Comparison of ENCODE assay signal across 18 cellular contexts in the genomic region with DNA sequence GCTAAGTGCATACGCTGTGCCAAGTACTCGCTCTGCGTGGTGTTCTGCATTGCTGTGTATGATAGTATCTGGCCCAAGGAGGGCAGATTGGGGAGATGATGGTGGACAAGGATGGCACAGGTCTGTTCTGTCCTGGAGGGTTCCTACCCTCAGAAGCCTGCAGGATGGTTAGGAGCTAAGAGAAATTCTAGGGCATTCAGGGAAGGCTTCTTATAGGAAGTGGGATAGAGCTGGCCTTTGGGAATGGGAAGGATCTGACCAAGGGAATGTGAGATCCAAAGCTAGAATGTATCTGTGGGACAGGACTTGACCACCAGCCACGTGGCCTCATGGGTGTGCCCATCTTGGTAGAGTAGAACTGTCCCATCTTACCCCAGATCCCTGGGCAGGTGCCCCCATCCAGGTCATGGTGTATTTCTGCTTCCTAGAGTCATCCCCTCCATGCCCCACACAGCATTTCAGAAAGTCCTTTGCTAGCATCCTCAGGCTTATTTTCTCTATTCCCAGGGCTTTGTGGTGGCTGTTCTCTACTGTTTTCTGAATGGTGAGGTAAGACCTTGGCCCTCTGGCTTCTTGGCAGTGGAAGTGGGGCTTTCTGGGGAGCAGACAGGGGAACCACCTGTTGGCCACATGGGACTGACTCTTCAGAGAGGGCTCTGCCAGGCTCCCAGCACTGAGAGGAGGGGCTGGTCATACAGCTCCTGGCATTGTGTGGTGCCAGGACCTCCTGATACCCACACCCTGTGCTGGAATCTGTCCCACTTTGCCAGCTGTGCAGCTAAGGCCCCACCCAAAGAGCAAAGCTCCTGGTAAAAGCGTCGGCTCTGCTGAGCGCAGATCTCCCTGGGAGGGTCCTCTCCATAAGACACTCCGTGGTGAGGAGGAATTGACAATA. TPM values are rescaled to one million over a fixed set of nuclear protein-coding genes. Genes with fewer than 3 reads are reported as not detected.
DNase-seq lines count a peak whose midpoint lies in the region; ATAC-seq, FAIRE-seq and TF ChIP-seq lines count a peak whose summit lies in the region.
"Had no signal": no experiment of that assay in that cellular context is flagged by ENCODE, and none has a peak within 500 bp of the region (broad histone marks: within the 10 kb centered on the region; RNA-seq: fewer than 3 reads in every experiment).

No MANE protein-coding gene starts in this region.

- H3K9me3 Mint-ChIP-seq in activated CD8-positive, alpha-beta memory T cell treated with anti-CD3 and anti-CD28 coated beads, Interleukin-2, amount 10 ng/mL, durations not matched to agents 7 days and 5 days (ENCODE audit: low read depth), result no peaks in the 10 kb centered on the region
- no peaks in the 10 kb centered on the region for H3K9me3 Mint-ChIP-seq in endodermal cell

- ATAC-seq in activated CD8-positive, alpha-beta memory T cell treated with anti-CD3 and anti-CD28 coated beads, Interleukin-2, amount 10 ng/mL, durations not matched to agents 7 days and 5 days, result no peak
- ATAC-seq in left lung, result no peak

- no peak overlapping the region for H2BK12ac ChIP-seq in trophoblast cell (ENCODE audit: low read length)

- H3K23ac ChIP-seq in trophoblast cell (ENCODE audit: low read length), result no peak overlapping the region

- TF ChIP-seq CTCF in endodermal cell (conservative IDR thresholded peaks at IDR 0.05) (no peak), left lung (IDR thresholded peaks at IDR 0.05) (no peak), thyroid gland (IDR thresholded peaks at IDR 0.05) (no peak)

- no peaks in the 10 kb centered on the region for H3K4me1 Mint-ChIP-seq in activated CD8-positive, alpha-beta memory T cell treated with anti-CD3 and anti-CD28 coated beads, Interleukin-2, amount 10 ng/mL, durations not matched to agents 7 days and 5 days
- H3K4me1 Mint-ChIP-seq in endodermal cell, result no peaks in the 10 kb centered on the region

- no peaks in the 10 kb centered on the region for H3K27me3 ChIP-seq in endodermal cell (ENCODE audit: control insufficient read depth, insufficient read depth, low read length, poor library complexity, severe bottlenecking)
- H3K27me3 ChIP-seq in trophoblast cell (ENCODE audit: insufficient read depth, low read length), result no peaks in the 10 kb centered on the region
- no peaks in the 10 kb centered on the region for H3K27me3 ChIP-seq in left lung
- H3K27me3 ChIP-seq in thyroid gland, result no peaks in the 10 kb centered on the region

- no peak overlapping the region for H3K14ac ChIP-seq in trophoblast cell (ENCODE audit: low read length)

- CTCF ChIA-PET in activated CD8-positive, alpha-beta memory T cell treated with anti-CD3 and anti-CD28 coated beads, Interleukin-2, amount 10 ng/mL, durations not matched to agents 7 days and 5 days (lab: Charles Lee), result interaction anchor here (2.9 kb wide), 1 partner anchor 30 kb away, joined by 6 read pairs; no protein-coding TSS in a partner anchor

- H4K8ac ChIP-seq in trophoblast cell (ENCODE audit: low read depth, low read length), result no peak overlapping the region

- no peaks in the 10 kb centered on the region for H3K79me1 ChIP-seq in trophoblast cell (ENCODE audit: low read length)

- H3K4me1 ChIP-seq in endodermal cell (ENCODE audit: control insufficient read depth, insufficient read depth, low read length) (no peaks in the 10 kb centered on the region), trophoblast cell (ENCODE audit: control insufficient read depth in 1 of 2, insufficient read depth in 2 of 2, low read length in 2 of 2) (no peaks in the 10 kb centered on the region), left lung (no peaks in the 10 kb centered on the region), thyroid gland (no peaks in the 10 kb centered on the region)
- H3K4me1 ChIP-seq: HAP-1 had no signal

- WGBS in endodermal cell (ENCODE audit: insufficient coverage in 1 of 2, insufficient read length in 1 of 2), 2 experiments, result 90 to 92% methylated on average over 6 to 8 of the region's 8 CpGs
- no CpG with 5 or more reads among the region's 8 CpGs for WGBS in trophoblast cell (ENCODE audit: extremely low coverage, insufficient coverage, insufficient read length)
- 82 to 95% methylated on average over 4 to 8 of the region's 8 CpGs for WGBS in thyroid gland, 2 donors

- no peak overlapping the region for H3K4me2 ChIP-seq in trophoblast cell (ENCODE audit: low read length)

- intact Hi-C loops in left lung (cut with DNase I) (no loop called here), thyroid gland (cut with DNase I) (no loop called here)

- H3K4me3 ChIP-seq in endodermal cell (ENCODE audit: low read length) (no peak overlapping the region), trophoblast cell (ENCODE audit: low read depth, low read length) (no peak overlapping the region), left lung (no peak overlapping the region), thyroid gland (replicated peaks in 1 of 3) (no peak overlapping the region)
- H3K4me3 ChIP-seq: HAP-1 had no signal

- no peak overlapping the region for H3K4me3 Mint-ChIP-seq in activated CD8-positive, alpha-beta memory T cell treated with anti-CD3 and anti-CD28 coated beads, Interleukin-2, amount 10 ng/mL, durations not matched to agents 7 days and 5 days
- no peak overlapping the region for H3K4me3 Mint-ChIP-seq in endodermal cell

- no peak overlapping the region for H3K4ac ChIP-seq in trophoblast cell (ENCODE audit: low read depth, low read length)

- TF ChIP-seq POLR2A in thyroid gland (IDR thresholded peaks at IDR 0.05), result no peak

- no peaks in the 10 kb centered on the region for H3K36me3 Mint-ChIP-seq in activated CD8-positive, alpha-beta memory T cell treated with anti-CD3 and anti-CD28 coated beads, Interleukin-2, amount 10 ng/mL, durations not matched to agents 7 days and 5 days
- H3K36me3 Mint-ChIP-seq in endodermal cell (ENCODE audit: low read depth), result no peaks in the 10 kb centered on the region

- FAIRE-seq in urothelium cell line (lab: Jason Lieb, UNC), result peak; percentile 66
- FAIRE-seq: RCC 7860 had no signal

- H3K27ac ChIP-seq in endodermal cell (ENCODE audit: low read depth, low read length) (no peak overlapping the region), trophoblast cell (ENCODE audit: low read depth, low read length) (no peak overlapping the region), left lung (no peak overlapping the region), thyroid gland (no peak overlapping the region)

- H3K9me3 ChIP-seq in endodermal cell (ENCODE audit: control insufficient read depth, low read length) (no peaks in the 10 kb centered on the region), trophoblast cell (ENCODE audit: insufficient read depth, low read depth, low read length) (peaks cover 2% of the 10 kb centered on the region), left lung (no peaks in the 10 kb centered on the region), thyroid gland (no peaks in the 10 kb centered on the region)
- H3K9me3 ChIP-seq: HAP-1 had no signal

- peak; percentile 15 for DNase-seq in activated CD8-positive, alpha-beta memory T cell treated with anti-CD3 and anti-CD28 coated beads, Interleukin-2, amount 50 U/mL, for 48 hours
- DNase-seq in activated CD8-positive, alpha-beta memory T cell treated with anti-CD3 and anti-CD28 coated beads, Interleukin-2, amount 10 ng/mL, durations not matched to agents 7 days and 5 days, result no peak
- peak; percentile 26 for DNase-seq in endodermal cell
- no peak for DNase-seq in trophoblast cell
- no peak for DNase-seq in urothelium cell line (ENCODE audit: low spot score)
- DNase-seq in left lung, result no peak
- no peak for DNase-seq in GF-D8 (lab: John Stamatoyannopoulos, UW)
- DNase-seq in thyroid gland, result no peak
- DNase-seq: C1 segment of cervical spinal cord, DMS153, Karpas-422, NCI-H1417, NCI-H1930, NCI-H2171, NCI-H82 had no signal

- no peaks in the 10 kb centered on the region for H3K27me3 Mint-ChIP-seq in activated CD8-positive, alpha-beta memory T cell treated with anti-CD3 and anti-CD28 coated beads, Interleukin-2, amount 10 ng/mL, durations not matched to agents 7 days and 5 days
- no peaks in the 10 kb centered on the region for H3K27me3 Mint-ChIP-seq in endodermal cell (ENCODE audit: insufficient read depth)

- no peak overlapping the region for H4K12ac ChIP-seq in trophoblast cell (ENCODE audit: low read depth, low read length)

- H2BK120ac ChIP-seq in trophoblast cell (ENCODE audit: insufficient read depth, low read length, poor library complexity), result no peak overlapping the region

- H2AK5ac ChIP-seq in trophoblast cell (ENCODE audit: low read length), result no peak overlapping the region

- no peak overlapping the region for H4K91ac ChIP-seq in trophoblast cell (ENCODE audit: low read depth, low read length)

- H3K79me2 ChIP-seq in trophoblast cell (ENCODE audit: control insufficient read depth, insufficient read depth, low read length, poor library complexity), result no peaks in the 10 kb centered on the region

- no peak overlapping the region for H3K27ac Mint-ChIP-seq in activated CD8-positive, alpha-beta memory T cell treated with anti-CD3 and anti-CD28 coated beads, Interleukin-2, amount 10 ng/mL, durations not matched to agents 7 days and 5 days
- no peak overlapping the region for H3K27ac Mint-ChIP-seq in endodermal cell

- H2BK5ac ChIP-seq in trophoblast cell (ENCODE audit: low read depth, low read length, poor library complexity), result no peak overlapping the region

- H3K9ac ChIP-seq in endodermal cell (ENCODE audit: extremely low read depth, low read length, poor library complexity, severe bottlenecking) (no peak overlapping the region), trophoblast cell (ENCODE audit: low read length) (peak overlapping the region; percentile 36)

- H3K36me3 ChIP-seq in endodermal cell (ENCODE audit: control insufficient read depth, insufficient read depth, low read length) (no peaks in the 10 kb centered on the region), trophoblast cell (ENCODE audit: control insufficient read depth in 1 of 2, insufficient read depth in 2 of 2, low read length in 2 of 2) (no peaks in the 10 kb centered on the region), left lung (no peaks in the 10 kb centered on the region), thyroid gland (no peaks in the 10 kb centered on the region)
- H3K36me3 ChIP-seq: HAP-1 had no signal

- H2AFZ ChIP-seq in trophoblast cell (ENCODE audit: insufficient read depth, low read length, poor library complexity), result no peak overlapping the region

- no peak overlapping the region for H3K18ac ChIP-seq in trophoblast cell (ENCODE audit: low read length)

RNA-seq across cellular contexts. Expression of gene ADCYAP1R1, which starts 52.5 kb away (rescaled TPM):
- not detected for total RNA-seq in activated CD8-positive, alpha-beta memory T cell treated with anti-CD3 and anti-CD28 coated beads, Interleukin-2, amount 10 ng/mL, durations not matched to agents 7 days and 5 days
- total RNA-seq in endodermal cell, result 1 to 10 TPM; 1.2 to 2.1 TPM
- polyA plus RNA-seq in endodermal cell (2013, experiment 1 of 2), result 12.7 TPM
- polyA plus RNA-seq in endodermal cell (2013, experiment 2 of 2), result 10.1 TPM
- polyA plus RNA-seq in trophoblast cell (2013), result 0.03 TPM in 2 replicates
- total RNA-seq in left lung, result 1 to 10 TPM in 1 of 2 donors, under 1 TPM in 1; 0.92 to 1.4 TPM
- 1 to 10 TPM in 3 of 4 donors, under 1 TPM in 1; 0.27 to 4.6 (median 2.5) TPM for total RNA-seq in thyroid gland
- total RNA-seq: NCI-H460 had no signal

Comparison
In these comparisons a context has a peak if more than half of its experiments do, and no peak if none do; other contexts are left out.
1. DNase-seq: peak in activated CD8-positive, alpha-beta memory T cell treated with anti-CD3 and anti-CD28 coated beads, Interleukin-2, amount 50 U/mL, for 48 hours (single experiment) and endodermal cell (single experiment); none in activated CD8-positive, alpha-beta memory T cell treated with anti-CD3 and anti-CD28 coated beads, Interleukin-2, amount 10 ng/mL, durations not matched to agents 7 days and 5 days (single experiment), trophoblast cell (0 of 2), urothelium cell line (single experiment), left lung (0 of 2), GF-D8 (single experiment) and thyroid gland (0 of 2).